Comparison of ENCODE assay signal across 8 cellular contexts in the genomic region with DNA sequence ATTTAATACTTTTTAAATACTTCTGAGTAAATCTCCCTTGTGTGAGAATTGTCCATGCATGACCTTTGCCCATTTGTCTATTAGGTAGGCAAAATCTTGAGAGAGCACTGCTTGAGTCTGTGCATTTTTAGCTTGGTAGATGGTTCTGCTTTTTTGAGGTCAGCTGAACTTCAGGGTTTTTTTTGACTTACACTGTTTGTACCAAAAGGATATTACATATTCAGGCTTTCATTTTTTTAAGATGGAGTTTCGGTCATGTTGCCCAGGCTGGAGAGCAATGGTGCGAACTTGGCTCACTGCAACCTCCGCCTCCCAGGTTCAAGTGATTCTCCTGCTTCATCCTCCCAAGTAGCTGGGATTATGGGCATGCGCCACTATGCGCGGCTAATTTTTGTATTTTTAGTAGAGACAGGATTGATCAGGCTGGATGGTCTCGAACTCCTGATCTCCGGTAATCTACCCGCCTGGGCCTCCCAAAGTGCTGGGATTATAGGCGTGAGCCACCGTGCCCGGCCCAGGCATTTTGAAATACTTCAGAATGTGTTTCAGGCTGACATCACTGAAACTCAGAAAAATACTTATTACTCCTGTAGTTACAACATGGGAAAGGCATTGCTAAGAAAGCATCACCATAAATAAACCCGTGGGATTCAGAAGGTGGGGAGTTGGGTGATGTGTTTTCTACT. TPM values are rescaled to one million over a fixed set of nuclear protein-coding genes. Genes with fewer than 3 reads are reported as not detected.
DNase-seq lines count a peak whose midpoint lies in the region; ATAC-seq, FAIRE-seq and TF ChIP-seq lines count a peak whose summit lies in the region.

No MANE protein-coding gene starts in this region.

- intact Hi-C loops in PC-3 (cut with micrococcal nuclease) = no loop called here

- H3K4me2 ChIP-seq in PC-3 (ENCODE audit: low read length) = no peak overlapping the region

- H3K36me3 ChIP-seq in PC-3 (ENCODE audit: low read depth, low read length) = no peaks in the 10 kb centered on the region

- H3K4me1 ChIP-seq in PC-3 (ENCODE audit: insufficient read depth, low read length) = peaks cover 52% of the 10 kb centered on the region

- no peak overlapping the region for H3K9ac ChIP-seq in PC-3 (ENCODE audit: low read length)

- BruUV-seq in PC-3 (replicated peaks; lab: Mats Ljungman, UMichigan) = no TSS peak

- H3K27me3 ChIP-seq in PC-3 (ENCODE audit: low read length) = no peaks in the 10 kb centered on the region

- H3K9me3 ChIP-seq in PC-3 (ENCODE audit: low read length) = no peaks in the 10 kb centered on the region

- no peak overlapping the region for H3K27ac ChIP-seq in PC-3 (ENCODE audit: low read length)

- DNase-seq in GM12892 (ENCODE audit: insufficient read length) (no peak), Kasumi-1 (lab: John Stamatoyannopoulos, UW) (peak; percentile 58 to 72), fibroblast of villous mesenchyme (ENCODE audit: low read depth) (peak; percentile 96), NCI-H2081 (lab: John Stamatoyannopoulos, UW) (no peak), PC-3 (no peak), NCI-H526 treated with DMSO at 0.1 percent for 48 hours (lab: John Stamatoyannopoulos, UW) (no peak), DMS 273 (lab: John Stamatoyannopoulos, UW; ENCODE audit: unreplicated experiment) (no peak)

- no peak overlapping the region for H2AFZ ChIP-seq in PC-3 (ENCODE audit: low read length)

- peaks cover 81% of the 10 kb centered on the region for H3K79me2 ChIP-seq in PC-3 (ENCODE audit: low read length)

- CTCF ChIA-PET in PC-3 (lab: Charles Lee) = no interaction called here

- ATAC-seq in GM21723 (IDR thresholded peaks at IDR 0.05; ENCODE audit: unreplicated experiment) = peak; percentile 72
- no peak for ATAC-seq in PC-3

- no peaks in the 10 kb centered on the region for H4K20me1 ChIP-seq in PC-3 (ENCODE audit: low read length)

- H3K4me3 ChIP-seq in fibroblast of villous mesenchyme (ENCODE audit: low read depth, low read length) (no peak overlapping the region), PC-3 (ENCODE audit: low read length) (no peak overlapping the region)

- peak; percentile 67 for FAIRE-seq in GM12892 (lab: Jason Lieb, UNC)

- peaks cover 10% of the 10 kb centered on the region for H3F3A ChIP-seq in PC-3 (ENCODE audit: low read length, unreplicated experiment)

- H3K9me2 ChIP-seq in PC-3 (replicated peaks; ENCODE audit: low read length) = no peaks in the 10 kb centered on the region

- no peak for TF ChIP-seq POLR2A in GM12892 (IDR thresholded peaks at IDR 0.05; ENCODE audit: low read depth, low read length)

- POLR2A ChIA-PET in PC-3 (lab: Charles Lee; ENCODE audit: unreplicated experiment) = interaction anchor here (0.6 kb wide), 2 partner anchors 76 to 112 kb away, joined by 3 to 9 read pairs; no protein-coding TSS in a partner anchor

- no peak for TF ChIP-seq CTCF in fibroblast of villous mesenchyme (IDR thresholded peaks at IDR 0.05; ENCODE audit: insufficient read depth, low read depth, low read length)
- TF ChIP-seq CTCF in PC-3 (conservative IDR thresholded peaks at IDR 0.05; ENCODE audit: low read depth, low read length) = no peak

RNA-seq across cellular contexts. Expression of a gene that starts 11.1 kb away (rescaled TPM):
- polyA plus RNA-seq in GM12892 (2012; ENCODE audit: missing spikeins) = 60.8 TPM
- total RNA-seq in fibroblast of villous mesenchyme = 20.3 and 31.1 TPM in 2 replicates
- total RNA-seq in PC-3 (2014; rRNA removed) = 13.4 and 19.1 TPM in 2 replicates

Comparison
In these comparisons a context has a peak if more than half of its experiments do, and no peak if none do; other contexts are left out.
1. DNase-seq: peak in Kasumi-1 (2 of 2) and fibroblast of villous mesenchyme (single experiment); none in GM12892 (single experiment), NCI-H2081 (0 of 2), PC-3 (single experiment), NCI-H526 treated with DMSO at 0.1 percent for 48 hours (single experiment) and DMS 273 (single experiment).